9 cellular contexts compared by ENCODE assay signal in genomic region chr18:45106331-45106774, GRCh38.
DNase-seq lines count a peak whose midpoint lies in the region; ATAC-seq, FAIRE-seq and TF ChIP-seq lines count a peak whose summit lies in the region.
"Had no signal": no experiment of that assay in that cellular context is flagged by ENCODE, and none has a peak within 500 bp of the region (broad histone marks: within the 10 kb centered on the region; RNA-seq: fewer than 3 reads in every experiment).

No MANE protein-coding gene starts in this region.

- H3F3A ChIP-seq in smooth muscle cell (ENCODE audit: low read depth), result no peaks in the 10 kb centered on the region

- H3K27ac ChIP-seq in astrocyte (ENCODE audit: low read depth, low read length) (no peak overlapping the region), smooth muscle cell (ENCODE audit: low read depth) (no peak overlapping the region), testis (no peak overlapping the region)
- H3K27ac ChIP-seq: cardiac muscle cell had no signal

- ATAC-seq in GM21381 (IDR thresholded peaks at IDR 0.05; ENCODE audit: unreplicated experiment) (peak; percentile 88), HG03558 (IDR thresholded peaks at IDR 0.05; ENCODE audit: extremely low read depth, unreplicated experiment) (peak; percentile 93)

- peaks cover 3% of the 10 kb centered on the region for H3K4me1 Mint-ChIP-seq in astrocyte (ENCODE audit: low read depth, unreplicated experiment)

- peaks cover 13% of the 10 kb centered on the region for H3K27me3 Mint-ChIP-seq in astrocyte (ENCODE audit: low read depth, unreplicated experiment)

- no peak overlapping the region for H3K4me3 ChIP-seq in astrocyte (ENCODE audit: insufficient read depth, low read depth, low read length)
- no peak overlapping the region for H3K4me3 ChIP-seq in smooth muscle cell
- H3K4me3 ChIP-seq in testis, result no peak overlapping the region
- no peak overlapping the region for H3K4me3 ChIP-seq in BE2C (ENCODE audit: low read depth, low read length)
- H3K4me3 ChIP-seq: cardiac muscle cell had no signal

- no peak for TF ChIP-seq POLR2A in testis (IDR thresholded peaks at IDR 0.05)

- H3K36me3 Mint-ChIP-seq in astrocyte (ENCODE audit: low read depth, unreplicated experiment), result no peaks in the 10 kb centered on the region

- TF ChIP-seq CTCF in astrocyte (IDR thresholded peaks at IDR 0.05; ENCODE audit: insufficient read depth, low read depth, low read length), result no peak
- no peak for TF ChIP-seq CTCF in smooth muscle cell (IDR thresholded peaks at IDR 0.05; ENCODE audit: borderline replicate concordance, insufficient read depth, poor library complexity, severe bottlenecking)
- no peak for TF ChIP-seq CTCF in testis (IDR thresholded peaks at IDR 0.05)
- no peak for TF ChIP-seq CTCF in BE2C (IDR thresholded peaks at IDR 0.05; ENCODE audit: low read depth, low read length)

- H3K9ac ChIP-seq in astrocyte (ENCODE audit: low read length), result no peak overlapping the region
- H3K9ac ChIP-seq in smooth muscle cell (ENCODE audit: low read depth), result no peak overlapping the region

- 75% methylated on average over 2 of the region's 2 CpGs for WGBS in smooth muscle cell (ENCODE audit: low lambda C conversion rate)
- 57 to 73% methylated on average over 2 of the region's 2 CpGs for WGBS in testis, 2 donors

- H3K4me1 ChIP-seq in astrocyte (ENCODE audit: insufficient read depth, low read length) (peaks cover 10% of the 10 kb centered on the region), smooth muscle cell (ENCODE audit: low read depth) (peaks cover 5% of the 10 kb centered on the region), testis (peaks cover 12% of the 10 kb centered on the region), BE2C (no peaks in the 10 kb centered on the region)

- peak; percentile 59 for FAIRE-seq in astrocyte (lab: Jason Lieb, UNC)

- no peak overlapping the region for H3K4me3 Mint-ChIP-seq in astrocyte (ENCODE audit: unreplicated experiment)

- H3K27me3 ChIP-seq in astrocyte (ENCODE audit: insufficient read depth, low read length), result no peaks in the 10 kb centered on the region
- H3K27me3 ChIP-seq in smooth muscle cell (ENCODE audit: low read depth), result no peaks in the 10 kb centered on the region
- no peaks in the 10 kb centered on the region for H3K27me3 ChIP-seq in testis
- no peaks in the 10 kb centered on the region for H3K27me3 ChIP-seq in BE2C
- H3K27me3 ChIP-seq: cardiac muscle cell had no signal

- intact Hi-C loops in testis (cut with DNase I; ENCODE audit: low total_unique reads), result no loop called here

- DNase-seq in GDM1 (lab: John Stamatoyannopoulos, UW), result peak; percentile 88
- DNase-seq in astrocyte (ENCODE audit: low read depth), result peak; percentile 76
- DNase-seq in activated CD4-positive, alpha-beta T cell treated with anti-CD3 and anti-CD28 coated beads for 1 hour, result no peak
- no peak for DNase-seq in smooth muscle cell (lab: John Stamatoyannopoulos, UW; ENCODE audit: unreplicated experiment)
- no peak for DNase-seq in testis
- DNase-seq in BE2C, result no peak

- H3K4me2 ChIP-seq in astrocyte (ENCODE audit: low read length), result no peak overlapping the region
- H3K4me2 ChIP-seq in smooth muscle cell, result no peak overlapping the region

- no peak overlapping the region for H3K27ac Mint-ChIP-seq in astrocyte (ENCODE audit: unreplicated experiment)

- no peaks in the 10 kb centered on the region for H3K79me2 ChIP-seq in astrocyte (ENCODE audit: insufficient read depth, low read length)
- no peaks in the 10 kb centered on the region for H3K79me2 ChIP-seq in smooth muscle cell (ENCODE audit: low read depth)

- H3K36me3 ChIP-seq in astrocyte (ENCODE audit: insufficient read depth, low read length) (no peaks in the 10 kb centered on the region), smooth muscle cell (ENCODE audit: low read depth) (no peaks in the 10 kb centered on the region), testis (ENCODE audit: low read depth, missing control alignments) (no peaks in the 10 kb centered on the region), BE2C (no peaks in the 10 kb centered on the region)
- H3K36me3 ChIP-seq: cardiac muscle cell had no signal

- H3K9me3 ChIP-seq in astrocyte (ENCODE audit: insufficient read depth, low read depth, low read length) (no peaks in the 10 kb centered on the region), smooth muscle cell (replicated peaks; ENCODE audit: low read depth) (no peaks in the 10 kb centered on the region), testis (no peaks in the 10 kb centered on the region), BE2C (no peaks in the 10 kb centered on the region)

- H2AFZ ChIP-seq in astrocyte (ENCODE audit: low read depth, low read length) (no peak overlapping the region), smooth muscle cell (ENCODE audit: low read depth) (no peak overlapping the region)

- H4K20me1 ChIP-seq in astrocyte (ENCODE audit: insufficient read depth, low read length) (no peaks in the 10 kb centered on the region), smooth muscle cell (ENCODE audit: low read depth) (no peaks in the 10 kb centered on the region)

- H3K9me3 Mint-ChIP-seq in astrocyte (ENCODE audit: unreplicated experiment), result no peaks in the 10 kb centered on the region

Comparison
In these comparisons a context has a peak if more than half of its experiments do, and no peak if none do; other contexts are left out.
1. DNase-seq: peak in GDM1 (single experiment) and astrocyte (single experiment); none in activated CD4-positive, alpha-beta T cell treated with anti-CD3 and anti-CD28 coated beads for 1 hour (single experiment), smooth muscle cell (single experiment), testis (single experiment) and BE2C (single experiment).